In the genomic region with DNA sequence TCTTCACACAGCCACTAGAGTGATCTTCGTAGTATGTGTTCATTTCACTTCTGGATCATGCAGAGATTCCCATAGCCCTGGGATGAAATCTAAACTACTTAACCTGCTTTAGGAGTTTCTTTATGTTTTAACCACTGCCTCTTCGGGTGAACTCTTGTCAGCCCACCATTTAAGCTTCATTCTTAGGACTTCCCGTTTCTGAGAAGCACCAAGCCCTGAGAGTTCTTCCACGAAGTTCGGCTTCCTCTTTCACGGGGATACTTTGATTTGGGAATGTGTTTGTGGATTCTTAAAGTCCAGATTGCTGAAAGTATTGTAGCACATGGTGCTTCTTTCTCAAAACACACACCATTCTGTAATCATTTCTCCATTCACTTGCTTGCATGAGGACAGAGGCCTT, we compare ENCODE assay signal across 1 cellular context.
TF ChIP-seq lines count a peak whose summit lies in the region.

No MANE protein-coding gene starts in this region.

TF ChIP-seq in HCT116, 20 proteins besides CTCF, POLR2A, EP300 and RAD21 (continued from another document):
- TF ChIP-seq, protein P1, sequence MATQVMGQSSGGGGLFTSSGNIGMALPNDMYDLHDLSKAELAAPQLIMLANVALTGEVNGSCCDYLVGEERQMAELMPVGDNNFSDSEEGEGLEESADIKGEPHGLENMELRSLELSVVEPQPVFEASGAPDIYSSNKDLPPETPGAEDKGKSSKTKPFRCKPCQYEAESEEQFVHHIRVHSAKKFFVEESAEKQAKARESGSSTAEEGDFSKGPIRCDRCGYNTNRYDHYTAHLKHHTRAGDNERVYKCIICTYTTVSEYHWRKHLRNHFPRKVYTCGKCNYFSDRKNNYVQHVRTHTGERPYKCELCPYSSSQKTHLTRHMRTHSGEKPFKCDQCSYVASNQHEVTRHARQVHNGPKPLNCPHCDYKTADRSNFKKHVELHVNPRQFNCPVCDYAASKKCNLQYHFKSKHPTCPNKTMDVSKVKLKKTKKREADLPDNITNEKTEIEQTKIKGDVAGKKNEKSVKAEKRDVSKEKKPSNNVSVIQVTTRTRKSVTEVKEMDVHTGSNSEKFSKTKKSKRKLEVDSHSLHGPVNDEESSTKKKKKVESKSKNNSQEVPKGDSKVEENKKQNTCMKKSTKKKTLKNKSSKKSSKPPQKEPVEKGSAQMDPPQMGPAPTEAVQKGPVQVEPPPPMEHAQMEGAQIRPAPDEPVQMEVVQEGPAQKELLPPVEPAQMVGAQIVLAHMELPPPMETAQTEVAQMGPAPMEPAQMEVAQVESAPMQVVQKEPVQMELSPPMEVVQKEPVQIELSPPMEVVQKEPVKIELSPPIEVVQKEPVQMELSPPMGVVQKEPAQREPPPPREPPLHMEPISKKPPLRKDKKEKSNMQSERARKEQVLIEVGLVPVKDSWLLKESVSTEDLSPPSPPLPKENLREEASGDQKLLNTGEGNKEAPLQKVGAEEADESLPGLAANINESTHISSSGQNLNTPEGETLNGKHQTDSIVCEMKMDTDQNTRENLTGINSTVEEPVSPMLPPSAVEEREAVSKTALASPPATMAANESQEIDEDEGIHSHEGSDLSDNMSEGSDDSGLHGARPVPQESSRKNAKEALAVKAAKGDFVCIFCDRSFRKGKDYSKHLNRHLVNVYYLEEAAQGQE (IDR thresholded peaks at IDR 0.05; ENCODE audit: low read depth) = no peak
- no peak for TF ChIP-seq CEBPB (IDR thresholded peaks at IDR 0.05; ENCODE audit: low read depth)
- no peak for TF ChIP-seq EGR1 (IDR thresholded peaks at IDR 0.05; ENCODE audit: low read depth)
- no peak for TF ChIP-seq POLR2AphosphoS5 (IDR thresholded peaks at IDR 0.05; ENCODE audit: low read depth, low read length)
- no peak for TF ChIP-seq ZNF274 (IDR thresholded peaks at IDR 0.05; ENCODE audit: low read depth, low read length)
- no peak for TF ChIP-seq SRF (IDR thresholded peaks at IDR 0.05; ENCODE audit: low read depth)
- TF ChIP-seq ELF1 (IDR thresholded peaks at IDR 0.05; ENCODE audit: borderline replicate concordance, low read depth) = no peak
- TF ChIP-seq TCF7L2 (IDR thresholded peaks at IDR 0.05; ENCODE audit: borderline replicate concordance, extremely low read depth, insufficient read depth, insufficient read length) = no peak
- TF ChIP-seq, protein P2, sequence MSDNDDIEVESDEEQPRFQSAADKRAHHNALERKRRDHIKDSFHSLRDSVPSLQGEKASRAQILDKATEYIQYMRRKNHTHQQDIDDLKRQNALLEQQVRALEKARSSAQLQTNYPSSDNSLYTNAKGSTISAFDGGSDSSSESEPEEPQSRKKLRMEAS (IDR thresholded peaks at IDR 0.05) = no peak
- TF ChIP-seq EZH2 (IDR thresholded peaks at IDR 0.05) = no peak
- no peak for TF ChIP-seq SIN3A (IDR thresholded peaks at IDR 0.05; ENCODE audit: low read depth)
- no peak for TF ChIP-seq JUND (IDR thresholded peaks at IDR 0.05)
- TF ChIP-seq, protein P3, sequence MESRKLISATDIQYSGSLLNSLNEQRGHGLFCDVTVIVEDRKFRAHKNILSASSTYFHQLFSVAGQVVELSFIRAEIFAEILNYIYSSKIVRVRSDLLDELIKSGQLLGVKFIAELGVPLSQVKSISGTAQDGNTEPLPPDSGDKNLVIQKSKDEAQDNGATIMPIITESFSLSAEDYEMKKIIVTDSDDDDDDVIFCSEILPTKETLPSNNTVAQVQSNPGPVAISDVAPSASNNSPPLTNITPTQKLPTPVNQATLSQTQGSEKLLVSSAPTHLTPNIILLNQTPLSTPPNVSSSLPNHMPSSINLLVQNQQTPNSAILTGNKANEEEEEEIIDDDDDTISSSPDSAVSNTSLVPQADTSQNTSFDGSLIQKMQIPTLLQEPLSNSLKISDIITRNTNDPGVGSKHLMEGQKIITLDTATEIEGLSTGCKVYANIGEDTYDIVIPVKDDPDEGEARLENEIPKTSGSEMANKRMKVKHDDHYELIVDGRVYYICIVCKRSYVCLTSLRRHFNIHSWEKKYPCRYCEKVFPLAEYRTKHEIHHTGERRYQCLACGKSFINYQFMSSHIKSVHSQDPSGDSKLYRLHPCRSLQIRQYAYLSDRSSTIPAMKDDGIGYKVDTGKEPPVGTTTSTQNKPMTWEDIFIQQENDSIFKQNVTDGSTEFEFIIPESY (IDR thresholded peaks at IDR 0.05; ENCODE audit: extremely low read depth, insufficient replicate concordance, low read length) = no peak
- no peak for TF ChIP-seq SP1 (IDR thresholded peaks at IDR 0.05; ENCODE audit: low read depth)
- no peak for TF ChIP-seq YY1 (IDR thresholded peaks at IDR 0.05; ENCODE audit: extremely low read depth, insufficient replicate concordance, low read depth, low read length)
- TF ChIP-seq ZFX (IDR thresholded peaks at IDR 0.05) = no peak
